Comparison of ENCODE assay signal across 9 cellular contexts in the genomic region with DNA sequence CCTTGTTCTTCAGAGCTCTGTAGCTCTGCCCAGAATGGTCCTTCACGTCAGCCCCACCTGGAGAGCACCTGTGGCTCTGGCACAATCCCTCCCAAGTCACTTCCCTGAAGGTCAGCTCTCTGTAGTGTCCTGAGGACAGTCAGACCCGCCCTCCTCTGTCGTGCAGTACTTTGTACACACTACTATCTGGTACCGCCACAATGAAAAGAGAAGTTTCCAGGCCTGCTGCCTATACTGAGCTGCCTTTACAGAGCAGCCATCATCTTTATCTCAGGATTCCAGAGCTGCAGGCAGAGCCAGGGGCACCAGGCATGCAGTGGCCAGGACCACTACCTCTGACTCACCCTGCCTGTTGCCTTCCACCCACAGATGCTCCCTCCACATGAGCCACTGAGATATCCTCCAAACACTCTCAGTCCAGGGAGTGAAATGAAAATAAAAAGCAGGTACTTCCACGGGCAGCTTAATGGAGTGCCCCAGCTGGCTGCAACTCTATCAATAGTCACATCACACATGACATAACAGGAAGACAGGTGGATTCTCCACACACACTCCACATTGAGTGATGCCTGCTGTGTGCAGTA. TPM values are rescaled to one million over a fixed set of nuclear protein-coding genes. Genes with fewer than 3 reads are reported as not detected.
A peak's percentile ranks its signal among the peaks of the same experiment; 100 is the strongest.
DNase-seq lines count a peak whose midpoint lies in the region; ATAC-seq and TF ChIP-seq lines count a peak whose summit lies in the region.
"Had no signal": no experiment of that assay in that cellular context is flagged by ENCODE, and none has a peak within 500 bp of the region (broad histone marks: within the 10 kb centered on the region; RNA-seq: fewer than 3 reads in every experiment).

No MANE protein-coding gene starts in this region.

- 62 to 74% (median 65%) methylated on average over 5 of the region's 5 CpGs for WGBS in psoas muscle, 3 donors
- 56 to 74% methylated on average over 5 of the region's 5 CpGs for WGBS in lower leg skin, 2 donors

- no peaks in the 10 kb centered on the region for H3K36me3 ChIP-seq in psoas muscle (ENCODE audit: insufficient read depth in 1 of 2, low read depth in 1 of 2)
- H3K36me3 ChIP-seq in PC-3 (ENCODE audit: low read depth, low read length): no peaks in the 10 kb centered on the region

- H4K20me1 ChIP-seq in PC-3 (ENCODE audit: low read length): peaks cover 28% of the 10 kb centered on the region

- intact Hi-C loops in psoas muscle (cut with DNase I) (no loop called here), PC-3 (cut with micrococcal nuclease) (no loop called here), lower leg skin (cut with DNase I; ENCODE audit: low total_unique reads) (no loop called here)

- peaks cover 98% of the 10 kb centered on the region for H3K79me2 ChIP-seq in PC-3 (ENCODE audit: low read length)

- H3K9me3 ChIP-seq in psoas muscle (no peaks in the 10 kb centered on the region), PC-3 (ENCODE audit: low read length) (no peaks in the 10 kb centered on the region)

- DNase-seq in GM03348 (ENCODE audit: low spot score) (peak; percentile 66), RPMI7951 (ENCODE audit: low read depth) (peak; percentile 61), foreskin fibroblast (peak; percentile 54 to 77), psoas muscle (no peak), PC-3 (no peak), lower leg skin (ENCODE audit: low spot score in 2 of 2) (no peak)
- DNase-seq in activated effector memory CD4-positive, alpha-beta T cell treated with Interleukin-2 at 50 U/mL for 16 hours: no peak
- DNase-seq: stimulated activated CD4-positive, alpha-beta T cell treated with anti-CD3 and anti-CD28 coated beads, Interleukin-2, amount 100 ng/mL, for 24 hours had no signal

- BruUV-seq in PC-3 (replicated peaks; lab: Mats Ljungman, UMichigan): no TSS peak

- no peaks in the 10 kb centered on the region for H3K9me2 ChIP-seq in PC-3 (replicated peaks; ENCODE audit: low read length)

- CTCF ChIA-PET in PC-3 (lab: Charles Lee): no interaction called here

- ATAC-seq in psoas muscle (peak; percentile 55 to 80 (median 65)), PC-3 (no peak), HG02852 (IDR thresholded peaks at IDR 0.05; ENCODE audit: unreplicated experiment) (no peak)

- H3K9ac ChIP-seq in PC-3 (ENCODE audit: low read length): no peak overlapping the region

- H3K27ac ChIP-seq in psoas muscle (peak overlapping the region; percentile 27), PC-3 (ENCODE audit: low read length) (no peak overlapping the region)

- H3K4me1 ChIP-seq in psoas muscle (peaks cover 26% of the 10 kb centered on the region), PC-3 (ENCODE audit: insufficient read depth, low read length) (peaks cover 30% of the 10 kb centered on the region)

- H2AFZ ChIP-seq in PC-3 (ENCODE audit: low read length): no peak overlapping the region

- H3K4me2 ChIP-seq in PC-3 (ENCODE audit: low read length): no peak overlapping the region

- TF ChIP-seq POLR2A in lower leg skin (IDR thresholded peaks at IDR 0.05): no peak

- POLR2A ChIA-PET in PC-3 (lab: Charles Lee; ENCODE audit: unreplicated experiment): interaction anchor here (0.6 kb wide), 1 partner anchor 12 kb away, joined by 5 read pairs; no protein-coding TSS in a partner anchor

- H3F3A ChIP-seq in PC-3 (ENCODE audit: low read length, unreplicated experiment): no peaks in the 10 kb centered on the region

- H3K27me3 ChIP-seq in psoas muscle (ENCODE audit: insufficient read depth in 3 of 3, low read length in 2 of 3) (no peaks in the 10 kb centered on the region), PC-3 (ENCODE audit: low read length) (no peaks in the 10 kb centered on the region)

- TF ChIP-seq CTCF in foreskin fibroblast (IDR thresholded peaks at IDR 0.05; ENCODE audit: low read depth, low read length) (no peak), psoas muscle (IDR thresholded peaks at IDR 0.05) (no peak), PC-3 (conservative IDR thresholded peaks at IDR 0.05; ENCODE audit: low read depth, low read length) (no peak), lower leg skin (IDR thresholded peaks at IDR 0.05) (no peak)

- H3K4me3 ChIP-seq in foreskin fibroblast (ENCODE audit: low read depth in 1 of 2, low read length in 2 of 2) (no peak overlapping the region), psoas muscle (no peak overlapping the region), PC-3 (ENCODE audit: low read length) (no peak overlapping the region), lower leg skin (ENCODE audit: low read depth, poor library complexity, severe bottlenecking) (no peak overlapping the region)

RNA-seq across cellular contexts. Expression of a gene that starts 7.3 kb away (rescaled TPM):
- total RNA-seq in RPMI7951 (2014; rRNA removed; shearing (Covaris generic)): 26.6 and 32.0 TPM in 2 replicates
- total RNA-seq in psoas muscle (10 to 100 TPM; 27.9 to 52.2 (median 38.4) TPM), PC-3 (2014; rRNA removed) (25.7 and 46.1 TPM in 2 replicates), lower leg skin (10 to 100 TPM; 46.3 to 88.8 (median 58.2) TPM)
- 10 to 100 TPM; 21.0 to 31.4 (median 26.0) TPM for polyA plus RNA-seq in psoas muscle

Comparison
In these comparisons a context has a peak if more than half of its experiments do, and no peak if none do; other contexts are left out.
1. DNase-seq: peak in GM03348 (single experiment), RPMI7951 (single experiment) and foreskin fibroblast (2 of 2); none in psoas muscle (0 of 2), PC-3 (single experiment), lower leg skin (0 of 2) and activated effector memory CD4-positive, alpha-beta T cell treated with Interleukin-2 at 50 U/mL for 16 hours (single experiment).
2. ATAC-seq: peak in psoas muscle (4 of 4); none in PC-3 (single experiment) and HG02852 (single experiment).